8 cellular contexts compared by ENCODE assay signal in the genomic region with DNA sequence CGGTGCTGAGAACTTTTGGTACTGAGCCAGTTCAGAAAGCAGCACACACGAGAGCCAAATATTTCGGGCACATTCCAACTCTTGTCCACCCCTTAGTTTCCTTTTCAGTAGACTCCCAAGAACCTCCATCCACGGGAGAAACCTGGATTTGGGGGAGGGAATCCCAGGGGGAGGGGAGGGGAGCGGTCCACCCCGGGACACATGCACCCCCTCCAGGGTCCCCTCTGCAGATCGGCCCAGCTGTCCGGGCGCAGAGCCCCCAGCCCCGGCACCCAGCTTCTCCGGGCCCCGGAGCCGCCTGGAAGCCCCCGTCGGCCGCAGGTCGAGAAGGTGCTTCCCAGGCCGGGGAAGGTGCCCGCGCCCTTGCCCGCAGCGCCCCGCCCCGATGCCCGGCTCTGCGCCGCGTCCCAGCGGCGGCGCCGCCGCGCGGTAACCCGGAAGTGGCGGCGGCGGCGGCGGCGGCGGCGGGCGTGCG. TPM values are rescaled to one million over a fixed set of nuclear protein-coding genes. Genes with fewer than 3 reads are reported as not detected.
DNase-seq lines count a peak whose midpoint lies in the region; ATAC-seq, FAIRE-seq and TF ChIP-seq lines count a peak whose summit lies in the region.

No MANE protein-coding gene starts in this region.

- H3K4me2 ChIP-seq in GM12878 (ENCODE audit: control insufficient read depth, insufficient read depth): peak overlapping the region; percentile 93

- DNase-seq in SJCRH30 (peak; percentile 13 to 42), GM12878 (ENCODE audit: low read depth, low spot score) (no peak), kidney (no peak), cortex of kidney (lab: John Stamatoyannopoulos, UW) (no peak), A172 (ENCODE audit: low spot score) (no peak)
- DNase-seq in stimulated activated CD8-positive, alpha-beta memory T cell treated with anti-CD3 and anti-CD28 coated beads, Interleukin-12 subunit alpha, Interleukin-12 subunit beta, amount 100 ng/mL, for 4 hours (ENCODE audit: low read depth): peak; percentile 8

- in situ Hi-C loops in GM12878 (cut with MboI): no loop called here

- no peaks in the 10 kb centered on the region for H3K27me3 ChIP-seq in SJCRH30
- no peaks in the 10 kb centered on the region for H3K27me3 ChIP-seq in GM12878 (replicated peaks in 1 of 2; ENCODE audit: control insufficient read depth in 2 of 2, insufficient read depth in 2 of 2, low read length in 1 of 2)

- no peak for TF ChIP-seq POLR2A in GM12878 (IDR thresholded peaks at IDR 0.05; ENCODE audit: low read depth, low read length)

- no peaks in the 10 kb centered on the region for H3K4me1 ChIP-seq in SJCRH30
- peaks cover 3% of the 10 kb centered on the region; the same call in 1 of the 2 replicates for H3K4me1 ChIP-seq in GM12878 (ENCODE audit: control insufficient read depth, insufficient read depth, low read length)
- H3K4me1 ChIP-seq in kidney (ENCODE audit: control insufficient read depth in 1 of 2, insufficient read depth in 1 of 2, low read depth in 1 of 2, low read length in 2 of 2): peaks cover 7% of the 10 kb centered on the region in 2 donors

- H3K4me3 ChIP-seq in SJCRH30 (peak overlapping the region; percentile 75), GM12878 (peak overlapping the region; percentile 83), kidney (ENCODE audit: low read length in 2 of 2) (peak overlapping the region; percentile 67 to 82)

- H3K9me3 ChIP-seq in SJCRH30 (replicated peaks): no peaks in the 10 kb centered on the region
- H3K9me3 ChIP-seq in GM12878 (replicated peaks; ENCODE audit: control insufficient read depth, insufficient read depth, low read length): no peaks in the 10 kb centered on the region
- H3K9me3 ChIP-seq in kidney (ENCODE audit: control insufficient read depth in 1 of 2, low read length in 2 of 2): no peaks in the 10 kb centered on the region

- TF ChIP-seq EP300 in GM12878 (IDR thresholded peaks at IDR 0.05; ENCODE audit: borderline replicate concordance in 1 of 2, control insufficient read depth in 1 of 2, low read depth in 2 of 2, low read length in 2 of 2): no peak

- FAIRE-seq in GM12878 (lab: Jason Lieb, UNC) (no peak), kidney (lab: Jason Lieb, UNC) (no peak)

- no peak for TF ChIP-seq RAD21 in GM12878 (IDR thresholded peaks at IDR 0.05; ENCODE audit: insufficient read depth, low read depth, low read length)

- H3K27ac ChIP-seq in SJCRH30: no peak overlapping the region
- no peak overlapping the region for H3K27ac ChIP-seq in GM12878 (ENCODE audit: control insufficient read depth, insufficient read depth)
- H3K27ac ChIP-seq in kidney (ENCODE audit: low read depth in 2 of 2, low read length in 2 of 2): peak overlapping the region; percentile 61 to 75

- WGBS in GM12878 (ENCODE audit: insufficient coverage, insufficient replicate concordance, low lambda C conversion rate, missing lambda C conversion rate): 3% methylated on average over 17 of the region's 46 CpGs

- TF ChIP-seq CTCF in GM12878 (IDR thresholded peaks at IDR 0.05 in 2 of 3, conservative IDR thresholded peaks at IDR 0.05 in 1 of 3; ENCODE audit: control insufficient read depth in 2 of 3, extremely low read depth in 1 of 3, insufficient read depth in 1 of 3, low read depth in 3 of 3, low read length in 3 of 3): no peak
- no peak for TF ChIP-seq CTCF in kidney (IDR thresholded peaks at IDR 0.05; ENCODE audit: borderline replicate concordance, extremely low read depth, insufficient read depth)

- RAD21 ChIA-PET in GM12878 (lab: Charles Lee; ENCODE audit: unreplicated experiment): interaction anchor here (1.0 to 2.3 kb wide), 3 partner anchors 9 to 34 kb away, joined by 3 to 17 read pairs (median 3); no protein-coding TSS in a partner anchor

- H3K9ac ChIP-seq in GM12878 (ENCODE audit: control insufficient read depth, insufficient read depth, low read length) (peak overlapping the region; percentile 71; the same call in 1 of the 2 replicates), kidney (ENCODE audit: low read length in 2 of 2) (peak overlapping the region; percentile 71 to 74)

- H4K20me1 ChIP-seq in GM12878 (ENCODE audit: control insufficient read depth, insufficient read depth): no peaks in the 10 kb centered on the region

- POLR2A ChIA-PET in GM12878 (lab: Charles Lee): interaction anchor here (1.2 to 4.8 kb wide), 3 partner anchors 16 to 25 kb away, joined by 3 to 23 read pairs (median 3); no protein-coding TSS in a partner anchor

- H3K36me3 ChIP-seq in SJCRH30 (no peaks in the 10 kb centered on the region), GM12878 (ENCODE audit: control insufficient read depth in 2 of 2, insufficient read depth in 2 of 2, low read length in 1 of 2) (no peaks in the 10 kb centered on the region), kidney (ENCODE audit: control insufficient read depth in 1 of 2, insufficient read depth in 2 of 2, low read length in 2 of 2) (no peaks in the 10 kb centered on the region)

- no TSS peak for BruUV-seq in GM12878 (replicated peaks; lab: Mats Ljungman, UMichigan)

- CTCF ChIA-PET in GM12878 (lab: Yijun Ruan, JAX): interaction anchor here (0.7 to 4.3 kb wide), 4 partner anchors 21 to 109 kb away, joined by 3 to 27 read pairs (median 8); no protein-coding TSS in a partner anchor

- peak; percentile 16 for ATAC-seq in GM18519 (IDR thresholded peaks at IDR 0.05; ENCODE audit: low FRiP score, unreplicated experiment)
- ATAC-seq in HG02763 (IDR thresholded peaks at IDR 0.05; ENCODE audit: unreplicated experiment): peak; percentile 36
- ATAC-seq in GM12878: peak; percentile 51

- H2AFZ ChIP-seq in GM12878 (ENCODE audit: control insufficient read depth, low read depth, low read length): peak overlapping the region; percentile 90

- SMC1A ChIA-PET in GM12878 (lab: Charles Lee; ENCODE audit: uncharacterized antibody, unreplicated experiment): interaction anchor here (0.9 to 4.2 kb wide), 4 partner anchors 10 to 49 kb away, joined by 3 to 18 read pairs (median 4); no protein-coding TSS in a partner anchor

- intact Hi-C loops in GM12878 (cut with micrococcal nuclease; ENCODE audit: unreplicated experiment) (loop anchor here (5.0 kb wide), 1 partner anchor 628 kb away; a partner anchor contains a TSS), kidney (cut with DNase I) (no loop called here)

- H3K79me2 ChIP-seq in GM12878 (ENCODE audit: control insufficient read depth, insufficient read depth, low read length): peaks cover 15% of the 10 kb centered on the region

TF ChIP-seq in GM12878, 131 proteins besides CTCF, POLR2A, EP300 and RAD21:
- TF ChIP-seq YY1 (IDR thresholded peaks at IDR 0.05; ENCODE audit: low read depth, low read length) (no peak), IKZF2 (IDR thresholded peaks at IDR 0.05) (0 out of 4 replicates have a peak, but pooled peaks of 1 of the 2 experiments have one; percentile 14), GATAD2B (conservative IDR thresholded peaks at IDR 0.05; ENCODE audit: low read depth) (peak; percentile 49), IKZF1 (conservative IDR thresholded peaks at IDR 0.05) (0 out of 2 replicates have a peak, but pooled peaks have one; percentile 39), ZNF274 (IDR thresholded peaks at IDR 0.05; ENCODE audit: insufficient read depth, insufficient read length) (no peak), SMAD5 (IDR thresholded peaks at IDR 0.05; ENCODE audit: low read depth) (no peak), RBBP5 (conservative IDR thresholded peaks at IDR 0.05) (no peak), MXI1 (IDR thresholded peaks at IDR 0.05; ENCODE audit: low read depth, low read length) (0 out of 2 replicates have a peak, but pooled peaks have one; percentile 24), JUND (IDR thresholded peaks at IDR 0.05; ENCODE audit: low read depth, low read length) (no peak)
- TF ChIP-seq, protein P1, sequence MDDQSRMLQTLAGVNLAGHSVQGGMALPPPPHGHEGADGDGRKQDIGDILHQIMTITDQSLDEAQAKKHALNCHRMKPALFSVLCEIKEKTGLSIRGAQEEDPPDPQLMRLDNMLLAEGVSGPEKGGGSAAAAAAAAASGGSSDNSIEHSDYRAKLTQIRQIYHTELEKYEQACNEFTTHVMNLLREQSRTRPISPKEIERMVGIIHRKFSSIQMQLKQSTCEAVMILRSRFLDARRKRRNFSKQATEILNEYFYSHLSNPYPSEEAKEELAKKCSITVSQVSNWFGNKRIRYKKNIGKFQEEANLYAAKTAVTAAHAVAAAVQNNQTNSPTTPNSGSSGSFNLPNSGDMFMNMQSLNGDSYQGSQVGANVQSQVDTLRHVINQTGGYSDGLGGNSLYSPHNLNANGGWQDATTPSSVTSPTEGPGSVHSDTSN (IDR thresholded peaks at IDR 0.05; ENCODE audit: insufficient replicate concordance, low read depth, low read length): no peak

RNA-seq across cellular contexts. Expression of a gene that starts 0.4 kb away (rescaled TPM):
- 4.4 and 5.6 TPM in 2 replicates for total RNA-seq in SJCRH30 (2014; rRNA removed; shearing (Covaris generic))
- total RNA-seq in GM12878 (2013; cell fraction: nucleolus; rRNA removed): 3.4 and 3.5 TPM in 2 replicates
- total RNA-seq in GM12878 (2014; rRNA removed) (3.3 TPM in 2 replicates), GM12878 (2014; rRNA removed; fragmentation: Illumina TruSeq; extraction: Trizol) (4.8 and 4.9 TPM in 2 replicates), GM12878 (2021) (11.0 and 12.2 TPM in 2 replicates), kidney (18.8 TPM)
- polyA plus RNA-seq in GM12878 (2011; ENCODE audit: low read depth): 1.5 TPM
- polyA plus RNA-seq in GM12878 (2011; rRNA removed) (10.9 and 11.4 TPM in 2 replicates), GM12878 (2014; fragmentation: Illumina TruSeq; extraction: Trizol) (11.3 and 12.0 TPM in 2 replicates), GM12878 (2014; fragmentation: Nextera tagmentation; extraction: Ambion mirVana) (1 to 10 TPM; 4.9 to 6.2 TPM), GM12878 (2014; rRNA removed) (6.8 and 6.9 TPM in 2 replicates), GM12878 (2016; fragmentation: Nextera tagmentation; extraction: Ambion mirVana) (1 to 10 TPM in 1 of 2 experiments, under 1 TPM in 1; 0.92 to 1.3 TPM), kidney (ENCODE audit: insufficient read depth, low read depth, low replicate concordance) (20.6 TPM)
- polyA plus RNA-seq in GM12878 (2011; cell fraction: cytosol; rRNA removed): 9.8 and 10.5 TPM in 2 replicates
- 5.4 and 5.7 TPM in 2 replicates for polyA plus RNA-seq in GM12878 (2011; cell fraction: nucleus; rRNA removed)
- 2.4 and 3.9 TPM in 2 replicates for polyA plus RNA-seq in GM12878 (2012)
- polyA minus RNA-seq in GM12878 (2011; rRNA and poly(A)+ RNA removed): 15.7 and 18.6 TPM in 2 replicates
- polyA minus RNA-seq in GM12878 (2011; cell fraction: cytosol; rRNA and poly(A)+ RNA removed): 7.9 and 11.4 TPM in 2 replicates
- 5.4 and 9.7 TPM in 2 replicates for polyA minus RNA-seq in GM12878 (2011; cell fraction: nucleus; rRNA and poly(A)+ RNA removed)
- 4.6 and 5.8 TPM in 2 replicates for total RNA-seq in A172 (2014; rRNA removed; shearing (Covaris generic))

Comparison
In these comparisons a context has a peak if more than half of its experiments do, and no peak if none do; other contexts are left out.
1. DNase-seq: peak in SJCRH30 (2 of 2) and stimulated activated CD8-positive, alpha-beta memory T cell treated with anti-CD3 and anti-CD28 coated beads, Interleukin-12 subunit alpha, Interleukin-12 subunit beta, amount 100 ng/mL, for 4 hours (single experiment); none in GM12878 (single experiment), kidney (single experiment), cortex of kidney (single experiment) and A172 (single experiment).
2. H3K27ac ChIP-seq: peak in kidney (2 of 2); none in SJCRH30 (single experiment) and GM12878 (single experiment).
3. Peak in every context shown above with its lines, with median percentiles within 50 percentile points of each other: ATAC-seq and H3K4me3 ChIP-seq.